Comparison of ENCODE assay signal across 7 cellular contexts in genomic region chr13:103497404-103497803, GRCh38.
"Had no signal": no experiment of that assay in that cellular context is flagged by ENCODE, and none has a peak within 500 bp of the region (broad histone marks: within the 10 kb centered on the region; RNA-seq: fewer than 3 reads in every experiment).

No MANE protein-coding gene starts in this region.

- DNase-seq: GM23248, H7, HCEC 1CT, IMR-90, KG1 had no signal

- H3K9ac ChIP-seq: GM23248 had no signal

- H3K4me3 ChIP-seq: GM23248, K562 had no signal

- FAIRE-seq: HTR-8/SVneo, K562 had no signal

- H3K27ac ChIP-seq: GM23248 had no signal

- H2AFZ ChIP-seq: GM23248 had no signal
